In the genomic region with DNA sequence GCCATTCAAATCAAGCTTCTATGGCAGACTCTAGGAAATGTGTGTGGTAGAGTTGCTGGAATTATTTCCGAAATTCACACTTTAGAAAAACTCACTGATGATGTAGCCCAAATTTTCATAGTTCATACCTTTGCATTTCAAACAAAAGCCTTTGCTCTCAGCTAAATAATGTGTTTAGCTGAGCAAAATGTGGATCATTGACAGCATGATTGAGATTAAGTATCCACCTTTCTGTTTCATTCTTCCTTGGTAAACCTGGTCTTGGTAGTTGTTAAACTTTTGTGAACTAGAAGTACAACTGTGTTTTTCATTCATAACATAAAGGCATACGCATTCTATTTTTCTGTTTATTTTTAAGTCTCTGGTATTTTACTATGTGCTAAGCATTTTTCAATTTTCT, we compare ENCODE assay signal across 25 cellular contexts. TPM values are rescaled to one million over a fixed set of nuclear protein-coding genes. Genes with fewer than 3 reads are reported as not detected.
DNase-seq lines count a peak whose midpoint lies in the region; ATAC-seq and TF ChIP-seq lines count a peak whose summit lies in the region.
"Had no signal": no experiment of that assay in that cellular context is flagged by ENCODE, and none has a peak within 500 bp of the region (broad histone marks: within the 10 kb centered on the region; RNA-seq: fewer than 3 reads in every experiment).

No MANE protein-coding gene starts in this region.

- H4K20me1 ChIP-seq in PC-9 (ENCODE audit: insufficient read depth) (peaks cover 17% of the 10 kb centered on the region), fibroblast of lung (ENCODE audit: control insufficient read depth, extremely low read depth, insufficient read depth, low read length) (no peaks in the 10 kb centered on the region)
- H4K20me1 ChIP-seq: BLaER1 had no signal

- no peak overlapping the region for H3K27ac ChIP-seq in A673 (ENCODE audit: low read depth, low read length, poor library complexity, severe bottlenecking)
- H3K27ac ChIP-seq in PC-9, result no peak overlapping the region
- H3K27ac ChIP-seq in fibroblast of lung (ENCODE audit: insufficient read depth, low read length), result no peak overlapping the region
- H3K27ac ChIP-seq: BLaER1 had no signal

- H3K4me3 ChIP-seq in A673 (ENCODE audit: low read depth, low read length, poor library complexity, severe bottlenecking), result peak overlapping the region; percentile 93
- peak overlapping the region; percentile 56; the same call in 1 of the 2 replicates for H3K4me3 ChIP-seq in PC-9
- H3K4me3 ChIP-seq in fibroblast of lung (replicated peaks in 1 of 4; ENCODE audit: control extremely low read depth in 1 of 4, insufficient read depth in 1 of 4, low read depth in 3 of 4, low read length in 4 of 4), result peak overlapping the region in 1 of 4 experiments; percentile 73
- H3K4me3 ChIP-seq: BLaER1, lung had no signal

- H3K36me3 Mint-ChIP-seq in osteocyte (ENCODE audit: unreplicated experiment) (peaks cover 33% of the 10 kb centered on the region), CD14-positive monocyte (no peaks in the 10 kb centered on the region)
- no peaks in the 10 kb centered on the region for H3K36me3 Mint-ChIP-seq in stimulated activated memory B cell treated with anti-CD40 and anti-IgM and Interleukin-4, amounts not matched to agents 10 μg/mL and 1 μg/mL and 100 μg/mL, for 72 hours
- H3K36me3 Mint-ChIP-seq: stimulated activated effector memory CD8-positive, alpha-beta T cell treated with anti-CD3 and anti-CD28 coated beads, Interleukin-12 subunit alpha, Interleukin-12 subunit beta, amount 100 ng/mL, for 72 hours; WTC11 had no signal

- H3K36me3 ChIP-seq in A673 (ENCODE audit: insufficient read depth, low read length, poor library complexity, severe bottlenecking) (peaks cover 81% of the 10 kb centered on the region), PC-9 (ENCODE audit: low read depth) (no peaks in the 10 kb centered on the region), fibroblast of lung (ENCODE audit: control insufficient read depth, insufficient read depth, low read length) (no peaks in the 10 kb centered on the region)
- H3K36me3 ChIP-seq: BLaER1 had no signal

- H3K9me2 ChIP-seq in PC-9 (ENCODE audit: insufficient read depth), result no peaks in the 10 kb centered on the region

- peaks cover 52% of the 10 kb centered on the region for H3K4me1 Mint-ChIP-seq in osteocyte (ENCODE audit: unreplicated experiment)
- no peaks in the 10 kb centered on the region for H3K4me1 Mint-ChIP-seq in CD14-positive monocyte
- H3K4me1 Mint-ChIP-seq in stimulated activated memory B cell treated with anti-CD40 and anti-IgM and Interleukin-4, amounts not matched to agents 10 μg/mL and 1 μg/mL and 100 μg/mL, for 72 hours, result no peaks in the 10 kb centered on the region
- H3K4me1 Mint-ChIP-seq: stimulated activated effector memory CD8-positive, alpha-beta T cell treated with anti-CD3 and anti-CD28 coated beads, Interleukin-12 subunit alpha, Interleukin-12 subunit beta, amount 100 ng/mL, for 72 hours had no signal

- H3K4me2 ChIP-seq in PC-9 (peak overlapping the region; percentile 99), fibroblast of lung (ENCODE audit: extremely low read depth, insufficient read depth, low read length) (no peak overlapping the region)
- H3K4me2 ChIP-seq: BLaER1 had no signal

- DNase-seq in A673 (ENCODE audit: low spot score), result no peak
- no peak for DNase-seq in PC-9
- peak; percentile 5 to 6 for DNase-seq in fibroblast of lung (ENCODE audit: low read depth in 2 of 2)
- DNase-seq in osteocyte (ENCODE audit: extremely low spot score, unreplicated experiment), result no peak
- no peak for DNase-seq in activated CD4-positive, alpha-beta T cell treated with anti-CD3 and anti-CD28 coated beads, Interleukin-2, amount 50 U/mL, for 48 hours
- no peak for DNase-seq in CD14-positive monocyte (ENCODE audit: low spot score)
- DNase-seq: ACHN; activated CD4-positive, alpha-beta T cell treated with anti-CD3 and anti-CD28 coated beads, Interleukin-2, amount 50 U/mL, for 1 hour; activated naive CD4-positive, alpha-beta T cell treated with anti-CD3 and anti-CD28 coated beads, Interleukin-2, amount 50 U/mL, for 16 hours; anterior cingulate cortex; cerebellar nuclear complex; DND-41; effector CD8-positive, alpha-beta T cell; Karpas-422; NCI-H1436 treated with DMSO at 0.1 percent for 48 hours; NCI-H526; nucleus accumbens; stimulated activated CD4-positive, alpha-beta T cell treated with anti-CD3 and anti-CD28 coated beads, Interleukin-2, amount 100 ng/mL, for 48 hours; T1000 had no signal

- no peak for ATAC-seq in stimulated activated memory B cell treated with anti-CD40 and anti-IgM and Interleukin-4, amounts not matched to agents 10 μg/mL and 1 μg/mL and 100 μg/mL, for 72 hours
- ATAC-seq in HG03378 (IDR thresholded peaks at IDR 0.05; ENCODE audit: unreplicated experiment), result no peak
- ATAC-seq: stimulated activated effector memory CD8-positive, alpha-beta T cell treated with anti-CD3 and anti-CD28 coated beads, Interleukin-12 subunit alpha, Interleukin-12 subunit beta, amount 100 ng/mL, for 72 hours; WTC11 had no signal

- no peaks in the 10 kb centered on the region for H3K9me3 Mint-ChIP-seq in osteocyte (ENCODE audit: unreplicated experiment)
- peaks cover 0 to 8% (median 6%) of the 10 kb centered on the region in 7 donors for H3K9me3 Mint-ChIP-seq in CD14-positive monocyte
- no peaks in the 10 kb centered on the region for H3K9me3 Mint-ChIP-seq in stimulated activated memory B cell treated with anti-CD40 and anti-IgM and Interleukin-4, amounts not matched to agents 10 μg/mL and 1 μg/mL and 100 μg/mL, for 72 hours
- H3K9me3 Mint-ChIP-seq: stimulated activated effector memory CD8-positive, alpha-beta T cell treated with anti-CD3 and anti-CD28 coated beads, Interleukin-12 subunit alpha, Interleukin-12 subunit beta, amount 100 ng/mL, for 72 hours; WTC11 had no signal

- intact Hi-C loops in A673 (cut with micrococcal nuclease; ENCODE audit: unreplicated experiment) (loop anchor here (10.0 kb wide), 1 partner anchor 107 kb away; no protein-coding TSS in a partner anchor), PC-9 (cut with micrococcal nuclease; ENCODE audit: unreplicated experiment) (no loop called here), CD14-positive monocyte (cut with micrococcal nuclease) (no loop called here)

- H3K4me1 ChIP-seq in A673 (ENCODE audit: insufficient read depth, low read length, poor library complexity, severe bottlenecking) (peaks cover 28% of the 10 kb centered on the region), PC-9 (replicated peaks; ENCODE audit: insufficient read depth) (peaks cover 38% of the 10 kb centered on the region), fibroblast of lung (ENCODE audit: control insufficient read depth, extremely low read depth, insufficient read depth, low read length) (no peaks in the 10 kb centered on the region)
- H3K4me1 ChIP-seq: BLaER1 had no signal

- no peaks in the 10 kb centered on the region for H3K27me3 ChIP-seq in A673 (replicated peaks; ENCODE audit: insufficient read depth, low read depth, low read length, poor library complexity)
- no peaks in the 10 kb centered on the region for H3K27me3 ChIP-seq in PC-9 (ENCODE audit: insufficient read depth, low read depth)
- H3K27me3 ChIP-seq in fibroblast of lung (ENCODE audit: control insufficient read depth, insufficient read depth, low read length), result no peaks in the 10 kb centered on the region
- H3K27me3 ChIP-seq: BLaER1 had no signal

- H3F3A ChIP-seq in PC-9 (ENCODE audit: insufficient read depth, low read depth), result peaks cover 3% of the 10 kb centered on the region; the same call in 1 of the 2 replicates

- CTCF ChIA-PET in A673 (lab: Charles Lee) (no interaction called here), PC-9 (lab: Charles Lee) (interaction anchor here (0.7 kb wide), 1 partner anchor 1700 kb away, joined by 3 read pairs; no protein-coding TSS in a partner anchor)

- POLR2A ChIA-PET in A673 (lab: Charles Lee; ENCODE audit: low non-redundant PET), result interaction anchor here (0.6 kb wide), 1 partner anchor 161 kb away, joined by 3 read pairs; no protein-coding TSS in a partner anchor
- POLR2A ChIA-PET in PC-9 (lab: Charles Lee; ENCODE audit: unreplicated experiment), result interaction anchor here (0.6 to 0.7 kb wide), 2 partner anchors 9 to 959 kb away, joined by 5 to 7 read pairs; no protein-coding TSS in a partner anchor

- H3K27me3 Mint-ChIP-seq in osteocyte (ENCODE audit: unreplicated experiment) (no peaks in the 10 kb centered on the region), CD14-positive monocyte (ENCODE audit: low read depth in 3 of 3) (peaks cover 19 to 23% (median 22%) of the 10 kb centered on the region in 3 donors)
- peaks cover 6% of the 10 kb centered on the region for H3K27me3 Mint-ChIP-seq in stimulated activated memory B cell treated with anti-CD40 and anti-IgM and Interleukin-4, amounts not matched to agents 10 μg/mL and 1 μg/mL and 100 μg/mL, for 72 hours

- H3K79me2 ChIP-seq in PC-9 (ENCODE audit: low read depth) (peaks cover 71% of the 10 kb centered on the region), fibroblast of lung (ENCODE audit: control insufficient read depth, insufficient read depth, low read length) (peaks cover 30% of the 10 kb centered on the region)

- H3K9ac ChIP-seq in fibroblast of lung (ENCODE audit: insufficient read depth, low read length), result no peak overlapping the region
- H3K9ac ChIP-seq: BLaER1 had no signal

- H2AFZ ChIP-seq in PC-9, result 0 out of 2 replicates have a peak overlapping the region, but pooled peaks have one; percentile 4
- no peak overlapping the region for H2AFZ ChIP-seq in fibroblast of lung (ENCODE audit: low read length)

- no peaks in the 10 kb centered on the region for H3K9me3 ChIP-seq in A673 (ENCODE audit: low read depth, low read length, poor library complexity, severe bottlenecking)
- H3K9me3 ChIP-seq in PC-9 (ENCODE audit: insufficient read depth, low read depth), result no peaks in the 10 kb centered on the region
- H3K9me3 ChIP-seq in fibroblast of lung (ENCODE audit: control insufficient read depth, insufficient read depth, low read depth, low read length), result no peaks in the 10 kb centered on the region

- TF ChIP-seq CTCF in A673 (conservative IDR thresholded peaks at IDR 0.05; ENCODE audit: low read depth, low read length), result no peak
- no peak for TF ChIP-seq CTCF in PC-9 (conservative IDR thresholded peaks at IDR 0.05)
- TF ChIP-seq CTCF in fibroblast of lung (conservative IDR thresholded peaks at IDR 0.05 in 1 of 2, IDR thresholded peaks at IDR 0.05 in 1 of 2; ENCODE audit: low read depth in 1 of 2, low read length in 2 of 2), result no peak
- no peak for TF ChIP-seq CTCF in osteocyte (IDR thresholded peaks at IDR 0.05)
- no peak for TF ChIP-seq CTCF in CD14-positive monocyte (IDR thresholded peaks at IDR 0.05)

- BruUV-seq in A673 (replicated peaks; lab: Mats Ljungman, UMichigan) (no TSS peak), PC-9 (replicated peaks; lab: Mats Ljungman, UMichigan) (no TSS peak)

- H3K4me3 Mint-ChIP-seq in osteocyte (ENCODE audit: unreplicated experiment), result peak overlapping the region; percentile 89
- H3K4me3 Mint-ChIP-seq in CD14-positive monocyte, result no peak overlapping the region
- H3K4me3 Mint-ChIP-seq in stimulated activated memory B cell treated with anti-CD40 and anti-IgM and Interleukin-4, amounts not matched to agents 10 μg/mL and 1 μg/mL and 100 μg/mL, for 72 hours, result no peak overlapping the region
- H3K4me3 Mint-ChIP-seq: stimulated activated effector memory CD8-positive, alpha-beta T cell treated with anti-CD3 and anti-CD28 coated beads, Interleukin-12 subunit alpha, Interleukin-12 subunit beta, amount 100 ng/mL, for 72 hours; WTC11 had no signal

- H3K27ac Mint-ChIP-seq in osteocyte (ENCODE audit: unreplicated experiment) (peak overlapping the region; percentile 74), CD14-positive monocyte (no peak overlapping the region)
- H3K27ac Mint-ChIP-seq in stimulated activated memory B cell treated with anti-CD40 and anti-IgM and Interleukin-4, amounts not matched to agents 10 μg/mL and 1 μg/mL and 100 μg/mL, for 72 hours, result no peak overlapping the region
- H3K27ac Mint-ChIP-seq: stimulated activated effector memory CD8-positive, alpha-beta T cell treated with anti-CD3 and anti-CD28 coated beads, Interleukin-12 subunit alpha, Interleukin-12 subunit beta, amount 100 ng/mL, for 72 hours; WTC11 had no signal

RNA-seq across cellular contexts. Expression of gene PCDH7, which starts 7.2 kb away (rescaled TPM):
- total RNA-seq in A673 (2021), result 218 and 224 TPM in 2 replicates
- 28.6 and 32.4 TPM in 2 replicates for total RNA-seq in PC-9 (2021)
- total RNA-seq in fibroblast of lung, result 2.3 and 9.0 TPM in 2 replicates
- 20.3 and 21.4 TPM in 2 replicates for polyA plus RNA-seq in fibroblast of lung
- polyA plus RNA-seq in fibroblast of lung (2012), result 16.7 and 18.5 TPM in 2 replicates
- polyA minus RNA-seq in fibroblast of lung (ENCODE audit: low replicate concordance), result 36.1 and 66.3 TPM in 2 replicates
- total RNA-seq in osteocyte, result 139 and 147 TPM in 2 replicates
- polyA plus RNA-seq in CD14-positive monocyte, result not detected

Comparison
In these comparisons a context has a peak if more than half of its experiments do, and no peak if none do; other contexts are left out.
1. DNase-seq: peak in fibroblast of lung (2 of 2); none in A673 (single experiment), PC-9 (0 of 2), osteocyte (single experiment), activated CD4-positive, alpha-beta T cell treated with anti-CD3 and anti-CD28 coated beads, Interleukin-2, amount 50 U/mL, for 48 hours (0 of 2) and CD14-positive monocyte (single experiment).